18 cellular contexts compared by ENCODE assay signal in the genomic region with DNA sequence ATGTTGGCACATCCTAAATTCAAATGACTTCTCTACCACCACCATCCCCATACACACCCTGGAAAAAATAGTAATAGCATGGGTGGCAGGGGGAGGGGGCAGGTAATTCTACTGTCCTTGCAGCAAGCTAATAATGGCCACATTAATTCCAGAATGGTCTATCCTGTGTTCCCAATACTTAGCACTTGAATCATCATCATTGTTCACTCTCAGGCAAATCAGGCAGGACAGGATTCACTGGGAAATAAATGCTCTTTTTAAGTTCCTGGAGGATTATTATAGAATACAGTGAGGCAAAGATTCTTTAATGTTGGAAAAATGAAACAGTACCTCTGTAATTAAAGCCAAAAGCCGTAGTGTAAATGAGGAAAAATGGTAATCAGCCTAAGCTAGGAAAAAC.
DNase-seq lines count a peak whose midpoint lies in the region; FAIRE-seq and TF ChIP-seq lines count a peak whose summit lies in the region.
"Had no signal": no experiment of that assay in that cellular context is flagged by ENCODE, and none has a peak within 500 bp of the region (broad histone marks: within the 10 kb centered on the region; RNA-seq: fewer than 3 reads in every experiment).

No MANE protein-coding gene starts in this region.

- H3K4me3 ChIP-seq in colonic mucosa = no peak overlapping the region
- H3K4me3 ChIP-seq: K562, ovary had no signal

- H3K9me3 Mint-ChIP-seq in neural crest cell = peaks cover 4% of the 10 kb centered on the region
- H3K9me3 Mint-ChIP-seq in type B pancreatic cell = no peaks in the 10 kb centered on the region
- H3K9me3 Mint-ChIP-seq: activated naive CD4-positive, alpha-beta T cell treated with anti-CD3 and anti-CD28 coated beads, Interleukin-2, amount 50 U/mL, for 24 hours; CD4-positive, alpha-beta T cell; effector memory CD8-positive, alpha-beta T cell had no signal

- intact Hi-C loops in colonic mucosa (cut with DNase I) = no loop called here

- H3K27ac ChIP-seq in colonic mucosa = peak overlapping the region; percentile 2

- DNase-seq in NCI-H1930 (lab: John Stamatoyannopoulos, UW) (peak; percentile 15 to 70), colonic mucosa (no peak), neural crest cell (ENCODE audit: low read depth, low spot score) (no peak), type B pancreatic cell (ENCODE audit: extremely low spot score, unreplicated experiment) (no peak), H54 (ENCODE audit: insufficient read length, low spot score) (no peak), NCI-H510A treated with DMSO at 0.1 percent for 48 hours (lab: John Stamatoyannopoulos, UW) (no peak)
- no peak for DNase-seq in activated CD8-positive, alpha-beta memory T cell treated with anti-CD3 and anti-CD28 coated beads for 24 hours
- DNase-seq: activated CD4-positive, alpha-beta T cell treated with anti-CD3 and anti-CD28 coated beads for 1 hour; CD4-positive, alpha-beta T cell; effector memory CD8-positive, alpha-beta T cell; GF-D8; glutamatergic neuron; mesendoderm; naive thymus-derived CD8-positive, alpha-beta T cell; NCI-H146; ovary had no signal

- no peaks in the 10 kb centered on the region for H3K36me3 ChIP-seq in colonic mucosa
- H3K36me3 ChIP-seq: ovary had no signal

- no peak for FAIRE-seq in H54 (lab: Jason Lieb, UNC)
- FAIRE-seq: K562 had no signal

- TF ChIP-seq CTCF in colonic mucosa (IDR thresholded peaks at IDR 0.05) = no peak
- TF ChIP-seq CTCF in neural crest cell (conservative IDR thresholded peaks at IDR 0.05) = no peak
- TF ChIP-seq CTCF in type B pancreatic cell (conservative IDR thresholded peaks at IDR 0.05) = no peak

- H3K27me3 Mint-ChIP-seq in neural crest cell (ENCODE audit: low read depth) (no peaks in the 10 kb centered on the region), type B pancreatic cell (no peaks in the 10 kb centered on the region)
- H3K27me3 Mint-ChIP-seq: CD4-positive, alpha-beta T cell had no signal

- H3K9me3 ChIP-seq in colonic mucosa = no peaks in the 10 kb centered on the region
- H3K9me3 ChIP-seq: ovary had no signal

- H3K27ac Mint-ChIP-seq in neural crest cell (ENCODE audit: unreplicated experiment) (peak overlapping the region; percentile 2), type B pancreatic cell (peak overlapping the region; percentile 54)
- H3K27ac Mint-ChIP-seq: activated naive CD4-positive, alpha-beta T cell treated with anti-CD3 and anti-CD28 coated beads, Interleukin-2, amount 50 U/mL, for 24 hours; CD4-positive, alpha-beta T cell; effector memory CD8-positive, alpha-beta T cell; naive thymus-derived CD8-positive, alpha-beta T cell had no signal

- no peak overlapping the region for H3K9ac ChIP-seq in colonic mucosa (ENCODE audit: low read depth in 2 of 2, low read length in 2 of 2)

- H3K36me3 Mint-ChIP-seq in neural crest cell (ENCODE audit: low read depth) (no peaks in the 10 kb centered on the region), type B pancreatic cell (no peaks in the 10 kb centered on the region)
- H3K36me3 Mint-ChIP-seq: naive thymus-derived CD8-positive, alpha-beta T cell had no signal

- no peak overlapping the region for H3K4me3 Mint-ChIP-seq in neural crest cell
- no peak overlapping the region for H3K4me3 Mint-ChIP-seq in type B pancreatic cell
- H3K4me3 Mint-ChIP-seq: activated naive CD4-positive, alpha-beta T cell treated with anti-CD3 and anti-CD28 coated beads, Interleukin-2, amount 50 U/mL, for 24 hours; CD4-positive, alpha-beta T cell; effector memory CD8-positive, alpha-beta T cell; naive thymus-derived CD8-positive, alpha-beta T cell had no signal

- no peak for TF ChIP-seq POLR2A in H54 (IDR thresholded peaks at IDR 0.05; ENCODE audit: low read depth, low read length)

- H3K4me1 ChIP-seq in colonic mucosa = peaks cover 12% of the 10 kb centered on the region

- no peaks in the 10 kb centered on the region for H3K27me3 ChIP-seq in colonic mucosa
- H3K27me3 ChIP-seq: ovary had no signal

- H3K4me1 Mint-ChIP-seq in neural crest cell (peaks cover 17% of the 10 kb centered on the region), type B pancreatic cell (ENCODE audit: unreplicated experiment) (peaks cover 11% of the 10 kb centered on the region)
- H3K4me1 Mint-ChIP-seq: activated naive CD4-positive, alpha-beta T cell treated with anti-CD3 and anti-CD28 coated beads, Interleukin-2, amount 50 U/mL, for 24 hours; naive thymus-derived CD8-positive, alpha-beta T cell had no signal

Comparison
In these comparisons a context has a peak if more than half of its experiments do, and no peak if none do; other contexts are left out.
1. DNase-seq: peak in NCI-H1930 (2 of 2); none in colonic mucosa (single experiment), neural crest cell (single experiment), type B pancreatic cell (single experiment), H54 (single experiment), activated CD8-positive, alpha-beta memory T cell treated with anti-CD3 and anti-CD28 coated beads for 24 hours (single experiment) and NCI-H510A treated with DMSO at 0.1 percent for 48 hours (single experiment).